ENCODE assay signal across 8 cellular contexts in genomic region chr16:3716831-3717234, GRCh38. TPM values are rescaled to one million over a fixed set of nuclear protein-coding genes. Genes with fewer than 3 reads are reported as not detected.
DNase-seq lines count a peak whose midpoint lies in the region; ATAC-seq and TF ChIP-seq lines count a peak whose summit lies in the region.

No MANE protein-coding gene starts in this region.

- peak; percentile 21 for ATAC-seq in GM21737 (IDR thresholded peaks at IDR 0.05; ENCODE audit: unreplicated experiment)

- H3K4me1 Mint-ChIP-seq in osteocyte (ENCODE audit: unreplicated experiment): peaks cover 19% of the 10 kb centered on the region

- peaks cover 8% of the 10 kb centered on the region for H3K36me3 Mint-ChIP-seq in osteocyte (ENCODE audit: unreplicated experiment)

- no peaks in the 10 kb centered on the region for H3K27me3 Mint-ChIP-seq in osteocyte (ENCODE audit: unreplicated experiment)

- no peaks in the 10 kb centered on the region for H3K9me3 Mint-ChIP-seq in osteocyte (ENCODE audit: unreplicated experiment)

- DNase-seq in GM03348 (ENCODE audit: low spot score) (peak; percentile 54), M059J (ENCODE audit: low read depth) (peak; percentile 29), fibroblast of the aortic adventitia (ENCODE audit: low read depth) (no peak), osteocyte (ENCODE audit: extremely low spot score, unreplicated experiment) (no peak), NCI-H2029 treated with DMSO at 0.1 percent for 48 hours (lab: John Stamatoyannopoulos, UW) (no peak), kidney glomerular epithelial cell (lab: John Stamatoyannopoulos, UW) (no peak)
- DNase-seq in activated CD4-positive, alpha-beta T cell treated with anti-CD3 and anti-CD28 coated beads, Interleukin-2, amount 50 U/mL, for 48 hours: peak; percentile 51 to 58

- no peak for TF ChIP-seq CTCF in fibroblast of the aortic adventitia (IDR thresholded peaks at IDR 0.05; ENCODE audit: insufficient read depth, low read length)
- no peak for TF ChIP-seq CTCF in osteocyte (IDR thresholded peaks at IDR 0.05)

- H3K4me3 Mint-ChIP-seq in osteocyte (ENCODE audit: unreplicated experiment): peak overlapping the region; percentile 86

- H3K27ac Mint-ChIP-seq in osteocyte (ENCODE audit: unreplicated experiment): peak overlapping the region; percentile 63

- peak overlapping the region; percentile 91 for H3K4me3 ChIP-seq in fibroblast of the aortic adventitia (ENCODE audit: low read depth, low read length)

RNA-seq across cellular contexts. Expression of gene TRAP1, which starts 0.5 kb away (rescaled TPM):
- 50.5 and 66.9 TPM in 2 replicates for total RNA-seq in M059J (2014; rRNA removed; shearing (Covaris generic))
- total RNA-seq in fibroblast of the aortic adventitia (ENCODE audit: low replicate concordance): 43.6 and 66.0 TPM in 2 replicates
- 76.3 and 81.9 TPM in 2 replicates for total RNA-seq in osteocyte

Comparison
In these comparisons a context has a peak if more than half of its experiments do, and no peak if none do; other contexts are left out.
1. DNase-seq: peak in GM03348 (single experiment), M059J (single experiment) and activated CD4-positive, alpha-beta T cell treated with anti-CD3 and anti-CD28 coated beads, Interleukin-2, amount 50 U/mL, for 48 hours (2 of 2); none in fibroblast of the aortic adventitia (single experiment), osteocyte (single experiment), NCI-H2029 treated with DMSO at 0.1 percent for 48 hours (single experiment) and kidney glomerular epithelial cell (single experiment).